In the genomic region with DNA sequence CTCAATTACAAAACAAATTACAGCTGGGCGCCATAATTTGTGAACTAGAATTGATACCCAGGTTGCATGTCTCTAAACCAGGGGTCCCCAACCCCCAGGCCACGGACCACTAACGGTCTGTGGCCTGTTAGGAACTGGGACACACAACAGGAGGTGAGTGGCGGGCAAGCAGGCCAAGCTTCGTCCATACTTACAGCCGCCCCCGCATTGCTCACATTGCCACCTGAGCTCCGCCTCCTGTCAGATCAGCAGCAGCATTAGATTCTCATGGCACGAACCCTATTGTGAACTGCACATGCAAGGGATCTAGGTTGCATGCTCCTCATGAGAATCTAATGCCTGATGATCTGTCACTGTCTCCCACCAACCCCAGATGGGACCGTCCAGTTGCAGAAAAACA, we compare ENCODE assay signal across 1 cellular context.
TF ChIP-seq lines count a peak whose summit lies in the region.

No MANE protein-coding gene starts in this region.

TF ChIP-seq in HepG2, 621 proteins besides CTCF, POLR2A, EP300 and RAD21:
- TF ChIP-seq, protein P1, sequence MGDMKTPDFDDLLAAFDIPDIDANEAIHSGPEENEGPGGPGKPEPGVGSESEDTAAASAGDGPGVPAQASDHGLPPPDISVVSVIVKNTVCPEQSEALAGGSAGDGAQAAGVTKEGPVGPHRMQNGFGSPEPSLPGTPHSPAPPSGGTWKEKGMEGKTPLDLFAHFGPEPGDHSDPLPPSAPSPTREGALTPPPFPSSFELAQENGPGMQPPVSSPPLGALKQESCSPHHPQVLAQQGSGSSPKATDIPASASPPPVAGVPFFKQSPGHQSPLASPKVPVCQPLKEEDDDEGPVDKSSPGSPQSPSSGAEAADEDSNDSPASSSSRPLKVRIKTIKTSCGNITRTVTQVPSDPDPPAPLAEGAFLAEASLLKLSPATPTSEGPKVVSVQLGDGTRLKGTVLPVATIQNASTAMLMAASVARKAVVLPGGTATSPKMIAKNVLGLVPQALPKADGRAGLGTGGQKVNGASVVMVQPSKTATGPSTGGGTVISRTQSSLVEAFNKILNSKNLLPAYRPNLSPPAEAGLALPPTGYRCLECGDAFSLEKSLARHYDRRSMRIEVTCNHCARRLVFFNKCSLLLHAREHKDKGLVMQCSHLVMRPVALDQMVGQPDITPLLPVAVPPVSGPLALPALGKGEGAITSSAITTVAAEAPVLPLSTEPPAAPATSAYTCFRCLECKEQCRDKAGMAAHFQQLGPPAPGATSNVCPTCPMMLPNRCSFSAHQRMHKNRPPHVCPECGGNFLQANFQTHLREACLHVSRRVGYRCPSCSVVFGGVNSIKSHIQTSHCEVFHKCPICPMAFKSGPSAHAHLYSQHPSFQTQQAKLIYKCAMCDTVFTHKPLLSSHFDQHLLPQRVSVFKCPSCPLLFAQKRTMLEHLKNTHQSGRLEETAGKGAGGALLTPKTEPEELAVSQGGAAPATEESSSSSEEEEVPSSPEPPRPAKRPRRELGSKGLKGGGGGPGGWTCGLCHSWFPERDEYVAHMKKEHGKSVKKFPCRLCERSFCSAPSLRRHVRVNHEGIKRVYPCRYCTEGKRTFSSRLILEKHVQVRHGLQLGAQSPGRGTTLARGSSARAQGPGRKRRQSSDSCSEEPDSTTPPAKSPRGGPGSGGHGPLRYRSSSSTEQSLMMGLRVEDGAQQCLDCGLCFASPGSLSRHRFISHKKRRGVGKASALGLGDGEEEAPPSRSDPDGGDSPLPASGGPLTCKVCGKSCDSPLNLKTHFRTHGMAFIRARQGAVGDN (CRISPR knock-in tag; IDR thresholded peaks at IDR 0.05): 0 out of 2 replicates have a peak, but pooled peaks have one; percentile 10
- no peak for TF ChIP-seq RBAK (CRISPR knock-in tag; IDR thresholded peaks at IDR 0.05)
- no peak for TF ChIP-seq ZIK1 (CRISPR knock-in tag; IDR thresholded peaks at IDR 0.05; ENCODE audit: borderline replicate concordance, low read depth)
- no peak for TF ChIP-seq CHD4 (IDR thresholded peaks at IDR 0.05; ENCODE audit: borderline replicate concordance, low read length)
